22 cellular contexts compared by ENCODE assay signal in genomic region chr16:62644030-62644812, GRCh38.
"Had no signal": no experiment of that assay in that cellular context is flagged by ENCODE, and none has a peak within 500 bp of the region (broad histone marks: within the 10 kb centered on the region; RNA-seq: fewer than 3 reads in every experiment).

No MANE protein-coding gene starts in this region.

- H3K36me3 ChIP-seq: ascending aorta, Peyer's patch had no signal

- ATAC-seq: activated T-cell treated with anti-CD3 and anti-CD28 coated beads, Interleukin-2, amount 50 U/mL, for 72 hours; body of pancreas; T-cell had no signal

- H3K4me3 ChIP-seq: ascending aorta, body of pancreas, Peyer's patch, SK-N-MC had no signal

- H3K27ac ChIP-seq: ascending aorta, body of pancreas, Peyer's patch, SK-N-MC had no signal

- H3K4me1 ChIP-seq: ascending aorta, body of pancreas, Peyer's patch had no signal

- DNase-seq: activated B cell treated with CpG ODN at 0.5 μM for 24 hours; activated CD4-positive, alpha-beta memory T cell treated with anti-CD3 and anti-CD28 coated beads for 36 hours; activated CD4-positive, alpha-beta T cell treated with anti-CD3 and anti-CD28 coated beads, Interleukin-2, amount 10 ng/mL, durations not matched to agents 7 days and 5 days; activated CD8-positive, alpha-beta memory T cell treated with anti-CD3 and anti-CD28 coated beads for 24 hours; activated effector memory CD4-positive, alpha-beta T cell treated with Interleukin-2 at 50 U/mL for 16 hours; activated naive CD4-positive, alpha-beta T cell; activated T-cell treated with anti-CD3 and anti-CD28 coated beads for 4 hours; activated T-cell treated with anti-CD3 and anti-CD28 coated beads, Interleukin-2, amount 50 U/mL, for 72 hours; body of pancreas; Karpas-422; MM.1S; NCI-H1105; NCI-H1436 treated with DMSO at 0.1 percent for 48 hours; NCI-H187; NCI-H2081; NCI-H524; Peyer's patch; T-cell; T-helper 2 cell; T1000 had no signal

- H3K27me3 ChIP-seq: ascending aorta, body of pancreas, Peyer's patch had no signal
